6 cellular contexts compared by ENCODE assay signal in the genomic region with DNA sequence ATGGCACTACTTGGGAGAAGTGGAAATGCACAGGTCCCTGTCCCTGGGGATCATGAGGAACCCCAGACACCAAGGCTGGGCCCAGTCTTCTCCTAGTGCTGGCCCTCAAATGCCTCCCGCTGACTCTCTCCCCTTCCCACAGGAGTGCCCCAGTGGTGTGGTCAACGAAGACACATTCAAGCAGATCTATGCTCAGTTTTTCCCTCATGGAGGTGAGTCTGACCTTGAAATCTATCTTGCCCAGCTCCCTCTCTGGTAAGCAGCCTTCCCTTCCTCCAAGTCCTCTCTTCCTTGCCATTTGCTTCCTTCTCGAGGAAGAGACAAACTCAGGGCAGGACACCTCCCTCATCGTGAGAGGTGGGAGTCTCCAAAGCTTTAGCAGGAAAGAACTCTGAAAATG.
"Had no signal": no experiment of that assay in that cellular context is flagged by ENCODE, and none has a peak within 500 bp of the region (broad histone marks: within the 10 kb centered on the region; RNA-seq: fewer than 3 reads in every experiment).

No MANE protein-coding gene starts in this region.

- DNase-seq: IMR-90, KBM-7 had no signal

- H3K4me3 ChIP-seq: K562 had no signal

- H3K4me1 Mint-ChIP-seq: IgD-negative memory B cell had no signal

- H3K4me3 Mint-ChIP-seq: IgD-negative memory B cell had no signal

- H3K27ac ChIP-seq: HL-60 had no signal

- ATAC-seq: HepG2, K562 had no signal

- H3K27ac Mint-ChIP-seq: IgD-negative memory B cell had no signal
